Comparison of ENCODE assay signal across 13 cellular contexts in genomic region chr11:69892986-69893555, GRCh38.
DNase-seq lines count a peak whose midpoint lies in the region; ATAC-seq and TF ChIP-seq lines count a peak whose summit lies in the region.
"Had no signal": no experiment of that assay in that cellular context is flagged by ENCODE, and none has a peak within 500 bp of the region (broad histone marks: within the 10 kb centered on the region; RNA-seq: fewer than 3 reads in every experiment).

No MANE protein-coding gene starts in this region.

- no peak for TF ChIP-seq EP300 in tibial nerve (IDR thresholded peaks at IDR 0.05)

- TF ChIP-seq POLR2A in adrenal gland (IDR thresholded peaks at IDR 0.05) (no peak), tibial nerve (IDR thresholded peaks at IDR 0.05) (no peak)

- H3K27ac ChIP-seq in adrenal gland (no peak overlapping the region), tibial nerve (no peak overlapping the region)
- H3K27ac ChIP-seq: C4-2B, gastroesophageal sphincter had no signal

- peak; percentile 57 for DNase-seq in Calu3
- DNase-seq in NCI-H2171 (lab: John Stamatoyannopoulos, UW) = peak; percentile 75
- DNase-seq in adrenal gland = peak in 5 of 7 donors; percentile 35 to 79 (median 58)
- peak; percentile 85 for DNase-seq in mucosa of gallbladder (ENCODE audit: low spot score)
- DNase-seq in NCI-H2227 treated with DMSO at 0.1 percent for 48 hours (lab: John Stamatoyannopoulos, UW) = no peak
- no peak for DNase-seq in tibial nerve (ENCODE audit: low spot score in 2 of 2)
- DNase-seq: activated naive CD4-positive, alpha-beta T cell treated with anti-CD3 and anti-CD28 coated beads, Interleukin-2, amount 50 U/mL, for 16 hours; immature natural killer cell had no signal

- peaks cover 14% of the 10 kb centered on the region for H3K36me3 Mint-ChIP-seq in Calu3 (ENCODE audit: insufficient read depth, unreplicated experiment)
- H3K36me3 Mint-ChIP-seq: immature natural killer cell had no signal

- H3K4me1 Mint-ChIP-seq in Calu3 (ENCODE audit: low read depth, unreplicated experiment) = peaks cover 37% of the 10 kb centered on the region
- H3K4me1 Mint-ChIP-seq: immature natural killer cell had no signal

- H3K9me3 ChIP-seq in adrenal gland (replicated peaks in 1 of 3) (no peaks in the 10 kb centered on the region), tibial nerve (no peaks in the 10 kb centered on the region)
- H3K9me3 ChIP-seq: gastroesophageal sphincter had no signal

- H3K4me3 Mint-ChIP-seq in Calu3 (ENCODE audit: low read depth, unreplicated experiment) = peak overlapping the region; percentile 44
- H3K4me3 Mint-ChIP-seq: immature natural killer cell had no signal

- peaks cover 2% of the 10 kb centered on the region for H3K9me3 Mint-ChIP-seq in Calu3 (ENCODE audit: low read depth, unreplicated experiment)
- H3K9me3 Mint-ChIP-seq: immature natural killer cell had no signal

- CTCF ChIA-PET in Calu3 (lab: Charles Lee) = interaction anchor here (0.7 to 2.7 kb wide), 3 partner anchors 8 to 116 kb away, joined by 3 to 15 read pairs (median 7); no protein-coding TSS in a partner anchor

- H3K4me1 ChIP-seq in adrenal gland (replicated peaks in 1 of 2) = peaks cover 6 to 21% of the 10 kb centered on the region in 2 donors
- peaks cover 0 to 7% (median 0%) of the 10 kb centered on the region in 4 donors for H3K4me1 ChIP-seq in tibial nerve

- peak overlapping the region; percentile 73 for H3K27ac Mint-ChIP-seq in Calu3 (ENCODE audit: unreplicated experiment)
- H3K27ac Mint-ChIP-seq: immature natural killer cell had no signal

- TF ChIP-seq CTCF in Calu3 (IDR thresholded peaks at IDR 0.05; ENCODE audit: unreplicated experiment) (peak; percentile 5), adrenal gland (IDR thresholded peaks at IDR 0.05) (no peak), tibial nerve (IDR thresholded peaks at IDR 0.05) (no peak)

- no TSS peak for BruUV-seq in Calu3 (replicated peaks; lab: Mats Ljungman, UMichigan)

- H3K4me3 ChIP-seq in adrenal gland = no peak overlapping the region
- H3K4me3 ChIP-seq in tibial nerve = no peak overlapping the region
- H3K4me3 ChIP-seq: gastroesophageal sphincter had no signal

- H3K27me3 ChIP-seq in adrenal gland (no peaks in the 10 kb centered on the region), tibial nerve (peaks cover 0 to 35% of the 10 kb centered on the region in 2 donors)

- ATAC-seq in HG03175 (IDR thresholded peaks at IDR 0.05; ENCODE audit: unreplicated experiment) (no peak), HG02852 (IDR thresholded peaks at IDR 0.05; ENCODE audit: unreplicated experiment) (no peak)
- ATAC-seq: activated CD4-positive, CD25-positive, alpha-beta regulatory T cell treated with anti-CD3 and anti-CD28 coated beads, Interleukin-2, amount 50 U/mL, for 24 hours; gastroesophageal sphincter had no signal

- H3K27me3 Mint-ChIP-seq in Calu3 (ENCODE audit: unreplicated experiment) = no peaks in the 10 kb centered on the region

- intact Hi-C loops in Calu3 (cut with micrococcal nuclease; ENCODE audit: unreplicated experiment) = no loop called here
- intact Hi-C loops in adrenal gland (cut with DNase I) = no loop called here

- H3K36me3 ChIP-seq in adrenal gland (replicated peaks in 1 of 2) (no peaks in the 10 kb centered on the region), tibial nerve (no peaks in the 10 kb centered on the region)
- H3K36me3 ChIP-seq: gastroesophageal sphincter had no signal

- 42 to 55% (median 48%) methylated on average over 8 to 11 of the region's 11 CpGs for WGBS in adrenal gland, 4 donors
- 51 to 56% methylated on average over 8 to 10 of the region's 11 CpGs for WGBS in tibial nerve, 2 donors

Comparison
In these comparisons a context has a peak if more than half of its experiments do, and no peak if none do; other contexts are left out.
1. DNase-seq: peak in Calu3 (single experiment), NCI-H2171 (single experiment), adrenal gland (5 of 7) and mucosa of gallbladder (single experiment); none in NCI-H2227 treated with DMSO at 0.1 percent for 48 hours (single experiment) and tibial nerve (0 of 2).